In genomic region chr15:65832549-65833364, GRCh38 we compare ENCODE assay signal across 8 cellular contexts. TPM values are rescaled to one million over a fixed set of nuclear protein-coding genes. Genes with fewer than 3 reads are reported as not detected.
DNase-seq lines count a peak whose midpoint lies in the region; ATAC-seq and TF ChIP-seq lines count a peak whose summit lies in the region.

No MANE protein-coding gene starts in this region.

- no peaks in the 10 kb centered on the region for H3K36me3 Mint-ChIP-seq in endothelial cell (ENCODE audit: low read depth, unreplicated experiment)
- H3K36me3 Mint-ChIP-seq in memory B cell: no peaks in the 10 kb centered on the region

- ATAC-seq in memory B cell (ENCODE audit: low read depth) (peak; percentile 70), HG03139 (IDR thresholded peaks at IDR 0.05; ENCODE audit: unreplicated experiment) (no peak)

- H3K27me3 Mint-ChIP-seq in endothelial cell (ENCODE audit: unreplicated experiment) (peaks cover 2% of the 10 kb centered on the region), memory B cell (no peaks in the 10 kb centered on the region)

- H3K27ac Mint-ChIP-seq in endothelial cell (ENCODE audit: unreplicated experiment): peak overlapping the region; percentile 99
- H3K27ac Mint-ChIP-seq in memory B cell: peak overlapping the region; percentile 65

- H3K4me3 Mint-ChIP-seq in endothelial cell (ENCODE audit: unreplicated experiment) (no peak overlapping the region), memory B cell (peak overlapping the region; percentile 64)

- H3K4me1 Mint-ChIP-seq in endothelial cell (ENCODE audit: unreplicated experiment) (peaks cover 65% of the 10 kb centered on the region), memory B cell (peaks cover 29% of the 10 kb centered on the region)

- TF ChIP-seq CTCF in endothelial cell (IDR thresholded peaks at IDR 0.05; ENCODE audit: unreplicated experiment): no peak

- DNase-seq in COLO668 (lab: John Stamatoyannopoulos, UW; ENCODE audit: unreplicated experiment) (peak; percentile 91), HS-5 (ENCODE audit: low read depth) (peak; percentile 69), NOMO-1 (lab: John Stamatoyannopoulos, UW; ENCODE audit: unreplicated experiment in 2 of 2) (peak; percentile 82 to 84), endothelial cell (ENCODE audit: low spot score) (peak; percentile 67), memory B cell (ENCODE audit: low spot score in 2 of 2) (no peak)
- DNase-seq in activated CD8-positive, alpha-beta memory T cell treated with anti-CD3 and anti-CD28 coated beads, Interleukin-2, amount 50 U/mL, for 48 hours: peak; percentile 74
- peak; percentile 12 for DNase-seq in stimulated activated CD8-positive, alpha-beta memory T cell treated with anti-CD3 and anti-CD28 coated beads, Interleukin-15, amount 100 ng/mL, for 24 hours (ENCODE audit: low read depth)

- H3K9me3 Mint-ChIP-seq in endothelial cell (ENCODE audit: unreplicated experiment) (no peaks in the 10 kb centered on the region), memory B cell (no peaks in the 10 kb centered on the region)

RNA-seq across cellular contexts. Expression of gene RAB11A, which starts 36.5 kb away (rescaled TPM):
- 482 TPM for total RNA-seq in endothelial cell (ENCODE audit: unreplicated experiment)

RNA-seq across cellular contexts. Expression of gene DENND4A, which starts 40.7 kb away (rescaled TPM):
- total RNA-seq in endothelial cell (ENCODE audit: unreplicated experiment): 17.1 TPM

Comparison
In these comparisons a context has a peak if more than half of its experiments do, and no peak if none do; other contexts are left out.
1. DNase-seq: peak in COLO668 (single experiment), HS-5 (single experiment), NOMO-1 (2 of 2), activated CD8-positive, alpha-beta memory T cell treated with anti-CD3 and anti-CD28 coated beads, Interleukin-2, amount 50 U/mL, for 48 hours (single experiment), endothelial cell (single experiment) and stimulated activated CD8-positive, alpha-beta memory T cell treated with anti-CD3 and anti-CD28 coated beads, Interleukin-15, amount 100 ng/mL, for 24 hours (single experiment); none in memory B cell (0 of 2).